13 cellular contexts compared by ENCODE assay signal in genomic region chr15:41568350-41569017, GRCh38. TPM values are rescaled to one million over a fixed set of nuclear protein-coding genes. Genes with fewer than 3 reads are reported as not detected.
DNase-seq lines count a peak whose midpoint lies in the region; ATAC-seq, FAIRE-seq and TF ChIP-seq lines count a peak whose summit lies in the region.
"Had no signal": no experiment of that assay in that cellular context is flagged by ENCODE, and none has a peak within 500 bp of the region (broad histone marks: within the 10 kb centered on the region; RNA-seq: fewer than 3 reads in every experiment).

No MANE protein-coding gene starts in this region.

- H3K36me3 ChIP-seq in HUES6 (ENCODE audit: control insufficient read depth, insufficient read depth, low read length) (peaks cover 48% of the 10 kb centered on the region), astrocyte (ENCODE audit: insufficient read depth, low read length) (no peaks in the 10 kb centered on the region), iPS-20b (ENCODE audit: insufficient read depth, low read depth, low read length) (peaks cover 72% of the 10 kb centered on the region)

- no peaks in the 10 kb centered on the region for H3K79me2 ChIP-seq in astrocyte (ENCODE audit: insufficient read depth, low read length)

- H3K36me3 Mint-ChIP-seq in astrocyte (ENCODE audit: low read depth, unreplicated experiment) (peaks cover 23% of the 10 kb centered on the region), MCF 10A (ENCODE audit: insufficient read depth, unreplicated experiment) (no peaks in the 10 kb centered on the region)
- H3K36me3 Mint-ChIP-seq: activated CD8-positive, alpha-beta memory T cell treated with anti-CD3 and anti-CD28 coated beads, Interleukin-2, amount 10 ng/mL, durations not matched to agents 7 days and 5 days had no signal

- DNase-seq in astrocyte (ENCODE audit: low read depth) (no peak), sciatic nerve (ENCODE audit: low spot score) (peak; percentile 70), MCF 10A (ENCODE audit: unreplicated experiment) (no peak), KG1 (lab: John Stamatoyannopoulos, UW) (no peak), DMS153 treated with DMSO at 0.1 percent for 48 hours (lab: John Stamatoyannopoulos, UW; ENCODE audit: unreplicated experiment) (no peak)
- DNase-seq: activated CD8-positive, alpha-beta memory T cell treated with anti-CD3 and anti-CD28 coated beads, Interleukin-2, amount 10 ng/mL, durations not matched to agents 7 days and 5 days; DMS79 treated with DMSO at 0.1 percent for 48 hours; NCI-H2029 treated with DMSO at 0.1 percent for 48 hours had no signal

- POLR2A ChIA-PET in MCF 10A (lab: Yijun Ruan, JAX) = no interaction called here

- H3K9me3 Mint-ChIP-seq in astrocyte (ENCODE audit: unreplicated experiment) (no peaks in the 10 kb centered on the region), MCF 10A (ENCODE audit: unreplicated experiment) (no peaks in the 10 kb centered on the region)

- H3K4me1 Mint-ChIP-seq in astrocyte (ENCODE audit: low read depth, unreplicated experiment) = peaks cover 40% of the 10 kb centered on the region
- no peaks in the 10 kb centered on the region for H3K4me1 Mint-ChIP-seq in MCF 10A (ENCODE audit: insufficient read depth, unreplicated experiment)
- H3K4me1 Mint-ChIP-seq: activated CD8-positive, alpha-beta memory T cell treated with anti-CD3 and anti-CD28 coated beads, Interleukin-2, amount 10 ng/mL, durations not matched to agents 7 days and 5 days had no signal

- H3K9ac ChIP-seq in HUES6 (ENCODE audit: low read length) (peak overlapping the region; percentile 79), astrocyte (ENCODE audit: low read length) (no peak overlapping the region), iPS-20b (ENCODE audit: low read depth, low read length) (peak overlapping the region; percentile 91)

- peak overlapping the region; percentile 59 for H3K27ac Mint-ChIP-seq in astrocyte (ENCODE audit: unreplicated experiment)
- no peak overlapping the region for H3K27ac Mint-ChIP-seq in MCF 10A (ENCODE audit: low read depth, unreplicated experiment)
- H3K27ac Mint-ChIP-seq: activated CD8-positive, alpha-beta memory T cell treated with anti-CD3 and anti-CD28 coated beads, Interleukin-2, amount 10 ng/mL, durations not matched to agents 7 days and 5 days had no signal

- ATAC-seq in sciatic nerve (peak; percentile 72), GM18505 (IDR thresholded peaks at IDR 0.05; ENCODE audit: unreplicated experiment) (no peak)
- ATAC-seq: activated CD8-positive, alpha-beta memory T cell treated with anti-CD3 and anti-CD28 coated beads, Interleukin-2, amount 10 ng/mL, durations not matched to agents 7 days and 5 days had no signal

- H3K4me3 ChIP-seq in HUES6 (ENCODE audit: low read depth, low read length) (peak overlapping the region; percentile 38), astrocyte (ENCODE audit: insufficient read depth, low read depth, low read length) (no peak overlapping the region), iPS-20b (ENCODE audit: low read length) (peak overlapping the region; percentile 58)
- H3K4me3 ChIP-seq: coronary artery had no signal

- H3K4me1 ChIP-seq in HUES6 (ENCODE audit: control insufficient read depth, insufficient read depth, low read length) (peaks cover 55% of the 10 kb centered on the region), astrocyte (ENCODE audit: insufficient read depth, low read length) (peaks cover 7% of the 10 kb centered on the region), iPS-20b (ENCODE audit: insufficient read depth, low read length) (peaks cover 49% of the 10 kb centered on the region)

- H3K9me3 ChIP-seq in HUES6 (ENCODE audit: control insufficient read depth, insufficient read depth, low read depth, low read length) = no peaks in the 10 kb centered on the region
- H3K9me3 ChIP-seq in astrocyte (ENCODE audit: insufficient read depth, low read depth, low read length) = no peaks in the 10 kb centered on the region
- H3K9me3 ChIP-seq in iPS-20b (ENCODE audit: insufficient read depth, low read depth, low read length) = no peaks in the 10 kb centered on the region

- H2AFZ ChIP-seq in astrocyte (ENCODE audit: low read depth, low read length) = no peak overlapping the region

- BruUV-seq in MCF 10A (replicated peaks; lab: Mats Ljungman, UMichigan) = no TSS peak

- CTCF ChIA-PET in MCF 10A (lab: Yijun Ruan, JAX) = interaction anchor here (0.5 to 1.0 kb wide), 4 partner anchors 10 to 243 kb away, joined by 3 read pairs; no protein-coding TSS in a partner anchor

- peak overlapping the region; percentile 97 for H3K27ac ChIP-seq in HUES6 (ENCODE audit: low read depth, low read length)
- H3K27ac ChIP-seq in astrocyte (ENCODE audit: low read depth, low read length) = no peak overlapping the region
- peak overlapping the region; percentile 100 for H3K27ac ChIP-seq in iPS-20b (ENCODE audit: low read length)
- H3K27ac ChIP-seq: coronary artery, HL-60 had no signal

- no peaks in the 10 kb centered on the region for H3K27me3 Mint-ChIP-seq in astrocyte (ENCODE audit: low read depth, unreplicated experiment)
- no peaks in the 10 kb centered on the region for H3K27me3 Mint-ChIP-seq in MCF 10A (ENCODE audit: insufficient read depth, unreplicated experiment)

- H3K27me3 ChIP-seq in HUES6 (ENCODE audit: control insufficient read depth, insufficient read depth, low read length) = no peaks in the 10 kb centered on the region
- H3K27me3 ChIP-seq in astrocyte (ENCODE audit: insufficient read depth, low read length) = no peaks in the 10 kb centered on the region
- H3K27me3 ChIP-seq in iPS-20b (ENCODE audit: insufficient read depth, low read length) = no peaks in the 10 kb centered on the region

- intact Hi-C loops in sciatic nerve (cut with DNase I) (loop anchor here (10.0 kb wide), 1 partner anchor 246 kb away; no protein-coding TSS in a partner anchor), MCF 10A (cut with micrococcal nuclease) (no loop called here)

- no peak for TF ChIP-seq POLR2A in GM18505 (IDR thresholded peaks at IDR 0.05; ENCODE audit: borderline replicate concordance, extremely low read depth, insufficient read depth, insufficient read length)

- TF ChIP-seq CTCF in astrocyte (IDR thresholded peaks at IDR 0.05; ENCODE audit: insufficient read depth, low read depth, low read length) (no peak), MCF 10A (IDR thresholded peaks at IDR 0.05; ENCODE audit: unreplicated experiment) (no peak)

- peak overlapping the region; percentile 18 for H3K4me2 ChIP-seq in astrocyte (ENCODE audit: low read length)

- no peak for FAIRE-seq in astrocyte (lab: Jason Lieb, UNC)

- H3K4me3 Mint-ChIP-seq in astrocyte (ENCODE audit: unreplicated experiment) (peak overlapping the region; percentile 50), MCF 10A (ENCODE audit: unreplicated experiment) (no peak overlapping the region)
- H3K4me3 Mint-ChIP-seq: activated CD8-positive, alpha-beta memory T cell treated with anti-CD3 and anti-CD28 coated beads, Interleukin-2, amount 10 ng/mL, durations not matched to agents 7 days and 5 days had no signal

- H4K20me1 ChIP-seq in astrocyte (ENCODE audit: insufficient read depth, low read length) = no peaks in the 10 kb centered on the region

RNA-seq across cellular contexts. Expression of gene TYRO3, which starts 9.5 kb away (rescaled TPM):
- total RNA-seq in astrocyte = 28.5 and 34.0 TPM in 2 replicates
- total RNA-seq in sciatic nerve = 36.9 TPM
- 9.7 and 12.3 TPM in 2 replicates for total RNA-seq in MCF 10A (2022)

RNA-seq across cellular contexts. Expression of gene RPAP1, which starts 24.4 kb away (rescaled TPM):
- total RNA-seq in astrocyte (35.9 and 39.1 TPM in 2 replicates), sciatic nerve (30.0 TPM), MCF 10A (2022) (37.5 and 45.1 TPM in 2 replicates)

RNA-seq across cellular contexts. Expression of gene LTK, which starts 54.9 kb away (rescaled TPM):
- total RNA-seq in astrocyte (0.14 TPM in 1 of 2 replicates, not detected in the other), sciatic nerve (1.1 TPM), MCF 10A (2022) (0.17 TPM in 1 of 2 replicates, not detected in the other)
